8 cellular contexts compared by ENCODE assay signal in genomic region chr7:64630496-64630895, GRCh38. TPM values are rescaled to one million over a fixed set of nuclear protein-coding genes. Genes with fewer than 3 reads are reported as not detected.
DNase-seq lines count a peak whose midpoint lies in the region; ATAC-seq and TF ChIP-seq lines count a peak whose summit lies in the region.

No MANE protein-coding gene starts in this region.

- TF ChIP-seq POLR2A in right lobe of liver (IDR thresholded peaks at IDR 0.05), result no peak

- intact Hi-C loops in CD4-positive, alpha-beta T cell (cut with DNase I, micrococcal nuclease), result loop anchor here in 1 of 2 experiments (10.0 kb wide), 1 partner anchor 674 kb away; no protein-coding TSS in a partner anchor
- intact Hi-C loops in activated B cell treated with CpG ODN at 0.5 μM for 24 hours (cut with micrococcal nuclease), result loop anchor here (10.0 kb wide), 1 partner anchor 254 kb away; no protein-coding TSS in a partner anchor
- intact Hi-C loops in right lobe of liver (cut with DNase I), result no loop called here

- no peaks in the 10 kb centered on the region for H3K4me1 Mint-ChIP-seq in CD4-positive, alpha-beta T cell (ENCODE audit: low read depth)
- H3K4me1 Mint-ChIP-seq in activated B cell treated with CpG ODN at 0.5 μM for 24 hours, result peaks cover 5% of the 10 kb centered on the region

- DNase-seq in CD4-positive, alpha-beta T cell, result no peak
- DNase-seq in HL-60 (ENCODE audit: low read depth in 1 of 2, low spot score in 1 of 2) (no peak), activated B cell treated with CpG ODN at 0.5 μM for 24 hours (no peak), right lobe of liver (no peak)
- DNase-seq in stimulated activated CD4-positive, alpha-beta T cell treated with anti-CD3 and anti-CD28 coated beads, Interleukin-4, amount 100 ng/mL, for 24 hours, result no peak

- H3K27ac Mint-ChIP-seq in CD4-positive, alpha-beta T cell, result no peak overlapping the region
- no peak overlapping the region for H3K27ac Mint-ChIP-seq in activated B cell treated with CpG ODN at 0.5 μM for 24 hours

- H3K27me3 Mint-ChIP-seq in CD4-positive, alpha-beta T cell, result no peaks in the 10 kb centered on the region
- no peaks in the 10 kb centered on the region for H3K27me3 Mint-ChIP-seq in activated B cell treated with CpG ODN at 0.5 μM for 24 hours

- H3K9me3 Mint-ChIP-seq in CD4-positive, alpha-beta T cell, result no peaks in the 10 kb centered on the region
- H3K9me3 Mint-ChIP-seq in activated B cell treated with CpG ODN at 0.5 μM for 24 hours, result no peaks in the 10 kb centered on the region

- WGBS in right lobe of liver (ENCODE audit: insufficient coverage, low coverage, low lambda C conversion rate, missing lambda C conversion rate), result 62% methylated on average over 2 of the region's 2 CpGs

- no peaks in the 10 kb centered on the region for H3K36me3 Mint-ChIP-seq in CD4-positive, alpha-beta T cell (ENCODE audit: low read depth)
- H3K36me3 Mint-ChIP-seq in activated B cell treated with CpG ODN at 0.5 μM for 24 hours (ENCODE audit: low read depth), result no peaks in the 10 kb centered on the region

- H3K27ac ChIP-seq in CD4-positive, alpha-beta T cell (ENCODE audit: low read depth, low read length), result no peak overlapping the region
- H3K27ac ChIP-seq in HL-60 (replicated peaks) (no peak overlapping the region), right lobe of liver (no peak overlapping the region)

- H3K27me3 ChIP-seq in CD4-positive, alpha-beta T cell (ENCODE audit: control insufficient read depth, insufficient read depth, low read length), result no peaks in the 10 kb centered on the region
- H3K27me3 ChIP-seq in HL-60 (ENCODE audit: insufficient read depth, poor library complexity, severe bottlenecking) (no peaks in the 10 kb centered on the region), right lobe of liver (no peaks in the 10 kb centered on the region)

- POLR2A ChIA-PET in CD4-positive, alpha-beta T cell (lab: Charles Lee), result no interaction called here
- POLR2A ChIA-PET in activated B cell treated with CpG ODN at 0.5 μM for 24 hours (lab: Charles Lee), result no interaction called here

- H3K4me3 Mint-ChIP-seq in CD4-positive, alpha-beta T cell, result no peak overlapping the region
- no peak overlapping the region for H3K4me3 Mint-ChIP-seq in activated B cell treated with CpG ODN at 0.5 μM for 24 hours

- CTCF ChIA-PET in CD4-positive, alpha-beta T cell (lab: Charles Lee), result interaction anchor here (0.6 to 1.2 kb wide), 3 partner anchors 10 to 105 kb away, joined by 3 to 5 read pairs (median 3); no protein-coding TSS in a partner anchor
- CTCF ChIA-PET in activated B cell treated with CpG ODN at 0.5 μM for 24 hours (lab: Charles Lee), result interaction anchor here (0.6 to 1.5 kb wide), 5 partner anchors 9 to 351 kb away, joined by 3 read pairs; no protein-coding TSS in a partner anchor

- H3K9me3 ChIP-seq in CD4-positive, alpha-beta T cell (ENCODE audit: control insufficient read depth, low read length), result no peaks in the 10 kb centered on the region
- no peaks in the 10 kb centered on the region for H3K9me3 ChIP-seq in right lobe of liver

- H3K4me1 ChIP-seq in right lobe of liver, result peaks cover 0 to 7% (median 0%) of the 10 kb centered on the region in 4 donors

- ATAC-seq in CD4-positive, alpha-beta T cell (ENCODE audit: poor library complexity), result peak; percentile 46
- peak; percentile 52 for ATAC-seq in activated B cell treated with CpG ODN at 0.5 μM for 24 hours (ENCODE audit: low read depth)
- peak in 2 of 4 donors; percentile 31 to 33 for ATAC-seq in right lobe of liver
- ATAC-seq in HG02885 (IDR thresholded peaks at IDR 0.05; ENCODE audit: poor library complexity, unreplicated experiment), result no peak
- no peak for ATAC-seq in HG02852 (IDR thresholded peaks at IDR 0.05; ENCODE audit: unreplicated experiment)
- ATAC-seq in HG02973 (IDR thresholded peaks at IDR 0.05; ENCODE audit: unreplicated experiment), result no peak

- TF ChIP-seq CTCF in CD4-positive, alpha-beta T cell (IDR thresholded peaks at IDR 0.05), result peak; percentile 29
- TF ChIP-seq CTCF in HL-60 (IDR thresholded peaks at IDR 0.05; ENCODE audit: insufficient read depth, low read length) (peak; percentile 15), activated B cell treated with CpG ODN at 0.5 μM for 24 hours (IDR thresholded peaks at IDR 0.05) (no peak), right lobe of liver (IDR thresholded peaks at IDR 0.05) (peak; percentile 28 to 42 (median 40))

- H3K4me3 ChIP-seq in HL-60 (replicated peaks; ENCODE audit: insufficient read depth, low read length) (no peak overlapping the region), right lobe of liver (no peak overlapping the region)

- H3K36me3 ChIP-seq in right lobe of liver, result no peaks in the 10 kb centered on the region

RNA-seq across cellular contexts. Expression of gene ZNF107, which starts 35.4 kb away (rescaled TPM):
- 10 to 100 TPM; 12.4 TPM for total RNA-seq in CD4-positive, alpha-beta T cell
- 40.3 and 50.5 TPM in 2 replicates for total RNA-seq in activated B cell treated with CpG ODN at 0.5 μM for 24 hours
- 1 to 10 TPM; 1.2 to 2.0 (median 1.6) TPM for total RNA-seq in right lobe of liver

Comparison
In these comparisons a context has a peak if more than half of its experiments do, and no peak if none do; other contexts are left out.
1. ATAC-seq: peak in CD4-positive, alpha-beta T cell (single experiment) and activated B cell treated with CpG ODN at 0.5 μM for 24 hours (single experiment); none in HG02885 (single experiment), HG02852 (single experiment) and HG02973 (single experiment).
2. RNA of gene ZNF107, which starts 35.4 kb away (total RNA-seq): 40.3 to 50.5 TPM in activated B cell treated with CpG ODN at 0.5 μM for 24 hours and 12.4 TPM in CD4-positive, alpha-beta T cell; 1.2 to 2.0 TPM in right lobe of liver; every median in the first group is over 4 times any median in the second.